Comparison of ENCODE assay signal across 22 cellular contexts in genomic region chr3:39443530-39443929, GRCh38. TPM values are rescaled to one million over a fixed set of nuclear protein-coding genes. Genes with fewer than 3 reads are reported as not detected.
DNase-seq lines count a peak whose midpoint lies in the region; ATAC-seq and TF ChIP-seq lines count a peak whose summit lies in the region.
"Had no signal": no experiment of that assay in that cellular context is flagged by ENCODE, and none has a peak within 500 bp of the region (broad histone marks: within the 10 kb centered on the region; RNA-seq: fewer than 3 reads in every experiment).

No MANE protein-coding gene starts in this region.

- H3K27me3 ChIP-seq in endodermal cell (ENCODE audit: control insufficient read depth, insufficient read depth, low read length, poor library complexity, severe bottlenecking): no peaks in the 10 kb centered on the region
- H3K27me3 ChIP-seq in left lung: no peaks in the 10 kb centered on the region
- H3K27me3 ChIP-seq: BLaER1, tibial nerve had no signal

- H3K4me3 ChIP-seq in endodermal cell (ENCODE audit: low read length) (no peak overlapping the region), left lung (no peak overlapping the region)
- H3K4me3 ChIP-seq: BLaER1, gastroesophageal sphincter, tibial nerve had no signal

- H3K4me1 ChIP-seq in endodermal cell (ENCODE audit: control insufficient read depth, insufficient read depth, low read length) (no peaks in the 10 kb centered on the region), left lung (no peaks in the 10 kb centered on the region)
- H3K4me1 ChIP-seq: BLaER1 had no signal

- H3K36me3 ChIP-seq in endodermal cell (ENCODE audit: control insufficient read depth, insufficient read depth, low read length) (no peaks in the 10 kb centered on the region), left lung (no peaks in the 10 kb centered on the region)
- H3K36me3 ChIP-seq: BLaER1, gastroesophageal sphincter, tibial nerve had no signal

- H3K4me1 Mint-ChIP-seq in endodermal cell: peaks cover 3% of the 10 kb centered on the region
- no peaks in the 10 kb centered on the region for H3K4me1 Mint-ChIP-seq in activated T-helper 1 cell treated with anti-CD3 and anti-CD28 coated beads, Interleukin-12 subunit alpha, Interleukin-12 subunit beta, Interleukin-2, Interleukin-4 antibody, amounts not matched to agents 30 ng/mL and 10 ng/mL and 1 ng/mL, durations not matched to agents 14 hours and 24 hours and 36 hours (ENCODE audit: low read depth)

- H3K27ac ChIP-seq in endodermal cell (ENCODE audit: low read depth, low read length) (no peak overlapping the region), left lung (no peak overlapping the region)
- H3K27ac ChIP-seq: BLaER1, gastroesophageal sphincter, tibial nerve had no signal

- H3K36me3 Mint-ChIP-seq in endodermal cell (ENCODE audit: low read depth): no peaks in the 10 kb centered on the region
- no peaks in the 10 kb centered on the region for H3K36me3 Mint-ChIP-seq in activated T-helper 1 cell treated with anti-CD3 and anti-CD28 coated beads, Interleukin-12 subunit alpha, Interleukin-12 subunit beta, Interleukin-2, Interleukin-4 antibody, amounts not matched to agents 30 ng/mL and 10 ng/mL and 1 ng/mL, durations not matched to agents 14 hours and 24 hours and 36 hours (ENCODE audit: low read depth)
- H3K36me3 Mint-ChIP-seq: naive thymus-derived CD4-positive, alpha-beta T cell; stimulated activated memory B cell treated with anti-CD40 and anti-IgM and Interleukin-4, amounts not matched to agents 10 μg/mL and 1 μg/mL and 100 μg/mL, for 72 hours had no signal

- no peaks in the 10 kb centered on the region for H3K27me3 Mint-ChIP-seq in endodermal cell (ENCODE audit: insufficient read depth)
- peaks cover 4% of the 10 kb centered on the region for H3K27me3 Mint-ChIP-seq in activated T-helper 1 cell treated with anti-CD3 and anti-CD28 coated beads, Interleukin-12 subunit alpha, Interleukin-12 subunit beta, Interleukin-2, Interleukin-4 antibody, amounts not matched to agents 30 ng/mL and 10 ng/mL and 1 ng/mL, durations not matched to agents 14 hours and 24 hours and 36 hours (ENCODE audit: insufficient read depth)

- intact Hi-C loops in left lung (cut with DNase I): no loop called here
- intact Hi-C loops in activated T-helper 1 cell treated with anti-CD3 and anti-CD28 coated beads, Interleukin-12 subunit alpha, Interleukin-12 subunit beta, Interleukin-2, Interleukin-4 antibody, amounts not matched to agents 30 ng/mL and 10 ng/mL and 1 ng/mL, durations not matched to agents 14 hours and 24 hours and 36 hours (cut with micrococcal nuclease): no loop called here

- ATAC-seq in left lung (peak; percentile 54), HG02852 (IDR thresholded peaks at IDR 0.05; ENCODE audit: unreplicated experiment) (no peak)
- ATAC-seq: effector memory CD8-positive, alpha-beta T cell; gastroesophageal sphincter; naive thymus-derived CD4-positive, alpha-beta T cell; stimulated activated memory B cell treated with anti-CD40 and anti-IgM and Interleukin-4, amounts not matched to agents 10 μg/mL and 1 μg/mL and 100 μg/mL, for 72 hours had no signal

- H3K9me3 ChIP-seq in endodermal cell (ENCODE audit: control insufficient read depth, low read length) (no peaks in the 10 kb centered on the region), left lung (no peaks in the 10 kb centered on the region)
- H3K9me3 ChIP-seq: BLaER1, gastroesophageal sphincter, SK-N-SH, tibial nerve had no signal

- 87 to 89% methylated on average over 4 of the region's 4 CpGs for WGBS in endodermal cell (ENCODE audit: insufficient coverage in 1 of 2, insufficient read length in 1 of 2), 2 experiments

- DNase-seq in ELF-1 (ENCODE audit: low read depth, low spot score) (peak; percentile 46), NCI-H69 (lab: John Stamatoyannopoulos, UW) (peak; percentile 1), endodermal cell (peak; percentile 78), left lung (no peak), NAMALWA (ENCODE audit: low spot score) (no peak)
- no peak for DNase-seq in activated CD4-positive, alpha-beta T cell treated with anti-CD3 and anti-CD28 coated beads for 4 hours
- DNase-seq in activated T-helper 1 cell treated with anti-CD3 and anti-CD28 coated beads, Interleukin-12 subunit alpha, Interleukin-12 subunit beta, Interleukin-2, Interleukin-4 antibody, amounts not matched to agents 30 ng/mL and 10 ng/mL and 1 ng/mL, durations not matched to agents 14 hours and 24 hours and 36 hours (ENCODE audit: low spot score): no peak
- DNase-seq: activated T-cell treated with anti-CD3 and anti-CD28 coated beads, Interleukin-2, amount 50 U/mL, for 1 hour; effector memory CD8-positive, alpha-beta T cell; KG1; mammary epithelial cell; naive thymus-derived CD4-positive, alpha-beta T cell; NCI-H226; SK-N-SH; T1000 had no signal

- no peak overlapping the region for H3K27ac Mint-ChIP-seq in endodermal cell
- no peak overlapping the region for H3K27ac Mint-ChIP-seq in activated T-helper 1 cell treated with anti-CD3 and anti-CD28 coated beads, Interleukin-12 subunit alpha, Interleukin-12 subunit beta, Interleukin-2, Interleukin-4 antibody, amounts not matched to agents 30 ng/mL and 10 ng/mL and 1 ng/mL, durations not matched to agents 14 hours and 24 hours and 36 hours
- H3K27ac Mint-ChIP-seq: activated naive CD8-positive, alpha-beta T cell; effector memory CD8-positive, alpha-beta T cell; naive thymus-derived CD4-positive, alpha-beta T cell; stimulated activated memory B cell treated with anti-CD40 and anti-IgM and Interleukin-4, amounts not matched to agents 10 μg/mL and 1 μg/mL and 100 μg/mL, for 72 hours had no signal

- H3K4me3 Mint-ChIP-seq in endodermal cell: no peak overlapping the region
- H3K4me3 Mint-ChIP-seq in activated T-helper 1 cell treated with anti-CD3 and anti-CD28 coated beads, Interleukin-12 subunit alpha, Interleukin-12 subunit beta, Interleukin-2, Interleukin-4 antibody, amounts not matched to agents 30 ng/mL and 10 ng/mL and 1 ng/mL, durations not matched to agents 14 hours and 24 hours and 36 hours: no peak overlapping the region
- H3K4me3 Mint-ChIP-seq: activated naive CD8-positive, alpha-beta T cell; effector memory CD8-positive, alpha-beta T cell; naive thymus-derived CD4-positive, alpha-beta T cell; stimulated activated memory B cell treated with anti-CD40 and anti-IgM and Interleukin-4, amounts not matched to agents 10 μg/mL and 1 μg/mL and 100 μg/mL, for 72 hours had no signal

- no peak overlapping the region for H3K9ac ChIP-seq in endodermal cell (ENCODE audit: extremely low read depth, low read length, poor library complexity, severe bottlenecking)
- H3K9ac ChIP-seq: BLaER1, SK-N-SH had no signal

- TF ChIP-seq CTCF in endodermal cell (conservative IDR thresholded peaks at IDR 0.05) (peak; percentile 69), left lung (IDR thresholded peaks at IDR 0.05) (no peak)

- H3K9me3 Mint-ChIP-seq in endodermal cell: no peaks in the 10 kb centered on the region
- no peaks in the 10 kb centered on the region for H3K9me3 Mint-ChIP-seq in activated T-helper 1 cell treated with anti-CD3 and anti-CD28 coated beads, Interleukin-12 subunit alpha, Interleukin-12 subunit beta, Interleukin-2, Interleukin-4 antibody, amounts not matched to agents 30 ng/mL and 10 ng/mL and 1 ng/mL, durations not matched to agents 14 hours and 24 hours and 36 hours
- H3K9me3 Mint-ChIP-seq: effector memory CD8-positive, alpha-beta T cell; naive thymus-derived CD4-positive, alpha-beta T cell; stimulated activated memory B cell treated with anti-CD40 and anti-IgM and Interleukin-4, amounts not matched to agents 10 μg/mL and 1 μg/mL and 100 μg/mL, for 72 hours had no signal

RNA-seq across cellular contexts. Expression of gene MOBP, which starts 23.9 kb away (rescaled TPM):
- total RNA-seq in endodermal cell (1 to 10 TPM; 2.1 to 7.0 TPM), left lung (under 1 TPM; 0.09 to 0.16 TPM)
- polyA plus RNA-seq in endodermal cell (2013, experiment 1 of 2): 0.85 TPM
- polyA plus RNA-seq in endodermal cell (2013, experiment 2 of 2): 0.50 TPM
- total RNA-seq in activated T-helper 1 cell treated with anti-CD3 and anti-CD28 coated beads, Interleukin-12 subunit alpha, Interleukin-12 subunit beta, Interleukin-2, Interleukin-4 antibody, amounts not matched to agents 30 ng/mL and 10 ng/mL and 1 ng/mL, durations not matched to agents 14 hours and 24 hours and 36 hours: not detected in 2 replicates
- total RNA-seq: mammary epithelial cell, OCI-LY7 had no signal
- polyA plus RNA-seq: mammary epithelial cell; naive thymus-derived CD4-positive, alpha-beta T cell; SK-N-SH had no signal

RNA-seq across cellular contexts. Expression of gene RPSA, which starts 37.0 kb away (rescaled TPM):
- total RNA-seq in endodermal cell (1,000 to 10,000 TPM; 1,584 to 1,777 TPM), left lung (1,000 to 10,000 TPM in 1 of 2 donors, 100 to 1,000 TPM in 1; 738 to 1,176 TPM)
- polyA plus RNA-seq in endodermal cell (2013, experiment 1 of 2): 2,503 TPM
- 2,213 TPM for polyA plus RNA-seq in endodermal cell (2013, experiment 2 of 2)
- total RNA-seq in activated T-helper 1 cell treated with anti-CD3 and anti-CD28 coated beads, Interleukin-12 subunit alpha, Interleukin-12 subunit beta, Interleukin-2, Interleukin-4 antibody, amounts not matched to agents 30 ng/mL and 10 ng/mL and 1 ng/mL, durations not matched to agents 14 hours and 24 hours and 36 hours: 1,750 and 1,765 TPM in 2 replicates

Comparison
In these comparisons a context has a peak if more than half of its experiments do, and no peak if none do; other contexts are left out.
1. DNase-seq: peak in ELF-1 (single experiment), NCI-H69 (single experiment) and endodermal cell (single experiment); none in left lung (0 of 2), activated CD4-positive, alpha-beta T cell treated with anti-CD3 and anti-CD28 coated beads for 4 hours (0 of 2), activated T-helper 1 cell treated with anti-CD3 and anti-CD28 coated beads, Interleukin-12 subunit alpha, Interleukin-12 subunit beta, Interleukin-2, Interleukin-4 antibody, amounts not matched to agents 30 ng/mL and 10 ng/mL and 1 ng/mL, durations not matched to agents 14 hours and 24 hours and 36 hours (single experiment) and NAMALWA (single experiment).